Comparison of ENCODE assay signal across 18 cellular contexts in genomic region chr6:150236544-150236943, GRCh38.
DNase-seq lines count a peak whose midpoint lies in the region; ATAC-seq and TF ChIP-seq lines count a peak whose summit lies in the region.
"Had no signal": no experiment of that assay in that cellular context is flagged by ENCODE, and none has a peak within 500 bp of the region (broad histone marks: within the 10 kb centered on the region; RNA-seq: fewer than 3 reads in every experiment).

No MANE protein-coding gene starts in this region.

- H3K4me1 ChIP-seq in GM23338 (ENCODE audit: insufficient read depth) (no peaks in the 10 kb centered on the region), body of pancreas (peaks cover 8% of the 10 kb centered on the region), left lung (peaks cover 13 to 16% of the 10 kb centered on the region in 2 donors)
- H3K4me1 ChIP-seq: Peyer's patch had no signal

- no peak overlapping the region for H2AFZ ChIP-seq in GM23338

- H3K4me3 ChIP-seq in GM23338: no peak overlapping the region
- no peak overlapping the region for H3K4me3 ChIP-seq in body of pancreas
- no peak overlapping the region for H3K4me3 ChIP-seq in left lung
- H3K4me3 ChIP-seq: Peyer's patch had no signal

- H3K79me2 ChIP-seq in GM23338 (replicated peaks; ENCODE audit: insufficient read depth): no peaks in the 10 kb centered on the region

- H3F3A ChIP-seq in GM23338 (replicated peaks; ENCODE audit: low read depth): no peaks in the 10 kb centered on the region

- ATAC-seq in GM23338: no peak; the same call in 2 of the 3 replicates
- peak; percentile 62 for ATAC-seq in body of pancreas
- ATAC-seq in left lung: peak; percentile 92
- no peak for ATAC-seq in stimulated activated naive B cell treated with anti-CD40 and anti-IgM and Interleukin-4, amounts not matched to agents 10 μg/mL and 1 μg/mL and 100 μg/mL, for 72 hours (replicated peaks)
- no peak for ATAC-seq in HG03520 (IDR thresholded peaks at IDR 0.05; ENCODE audit: unreplicated experiment)
- ATAC-seq: CD8-positive, alpha-beta T cell had no signal

- H3K27me3 Mint-ChIP-seq in GM23338 (ENCODE audit: insufficient read depth, low read depth, poor library complexity): peaks cover 5% of the 10 kb centered on the region
- peaks cover 9 to 14% of the 10 kb centered on the region in 2 donors for H3K27me3 Mint-ChIP-seq in stimulated activated naive B cell treated with anti-CD40 and anti-IgM and Interleukin-4, amounts not matched to agents 10 μg/mL and 1 μg/mL and 100 μg/mL, for 72 hours

- H3K4me3 Mint-ChIP-seq in GM23338: no peak overlapping the region
- no peak overlapping the region for H3K4me3 Mint-ChIP-seq in stimulated activated naive B cell treated with anti-CD40 and anti-IgM and Interleukin-4, amounts not matched to agents 10 μg/mL and 1 μg/mL and 100 μg/mL, for 72 hours
- H3K4me3 Mint-ChIP-seq: B cell; CD8-positive, alpha-beta T cell had no signal

- no peaks in the 10 kb centered on the region for H3K36me3 Mint-ChIP-seq in GM23338 (ENCODE audit: low read depth)
- H3K36me3 Mint-ChIP-seq in stimulated activated naive B cell treated with anti-CD40 and anti-IgM and Interleukin-4, amounts not matched to agents 10 μg/mL and 1 μg/mL and 100 μg/mL, for 72 hours: peaks cover 3 to 8% of the 10 kb centered on the region in 2 donors
- H3K36me3 Mint-ChIP-seq: CD8-positive, alpha-beta T cell had no signal

- H3K27ac Mint-ChIP-seq in GM23338: no peak overlapping the region
- peak overlapping the region; percentile 77 for H3K27ac Mint-ChIP-seq in stimulated activated naive B cell treated with anti-CD40 and anti-IgM and Interleukin-4, amounts not matched to agents 10 μg/mL and 1 μg/mL and 100 μg/mL, for 72 hours
- H3K27ac Mint-ChIP-seq: B cell; CD8-positive, alpha-beta T cell had no signal

- H3K36me3 ChIP-seq in GM23338 (ENCODE audit: insufficient read depth) (no peaks in the 10 kb centered on the region), body of pancreas (replicated peaks in 1 of 2; ENCODE audit: insufficient read depth in 1 of 2, low read depth in 2 of 2) (no peaks in the 10 kb centered on the region), left lung (no peaks in the 10 kb centered on the region)
- H3K36me3 ChIP-seq: Peyer's patch had no signal

- no peaks in the 10 kb centered on the region; the same call in 1 of the 2 replicates for H4K20me1 ChIP-seq in GM23338 (replicated peaks; ENCODE audit: insufficient read depth)

- H3K9me2 ChIP-seq in GM23338 (ENCODE audit: insufficient read depth): 0 out of 2 replicates have a peak, but pooled peaks cover 7% of the 10 kb centered on the region

- H3K4me2 ChIP-seq in GM23338: no peak overlapping the region

- DNase-seq in GM23338 (ENCODE audit: low spot score) (peak; percentile 13), body of pancreas (peak; percentile 47 to 67 (median 50)), left lung (peak; percentile 80 to 82), NCI-H446 treated with DMSO at 0.1 percent for 48 hours (lab: John Stamatoyannopoulos, UW) (no peak)
- no peak for DNase-seq in stimulated activated naive B cell treated with anti-CD40 and anti-IgM and Interleukin-4, amounts not matched to agents 10 μg/mL and 1 μg/mL and 100 μg/mL, for 72 hours
- DNase-seq in activated CD4-positive, alpha-beta T cell treated with anti-CD3 and anti-CD28 coated beads for 1 hour: no peak
- DNase-seq: CD8-positive, alpha-beta T cell; DMS 273 treated with DMSO at 0.1 percent for 48 hours; H7; KBM-7; NCI-H1092; NCI-H187; NCI-H2171 treated with DMSO at 0.1 percent for 48 hours; NCI-H510A; Peyer's patch; SIG-M5 had no signal

- H3K4me1 Mint-ChIP-seq in GM23338: peaks cover 3% of the 10 kb centered on the region; the same call in 1 of the 3 replicates
- H3K4me1 Mint-ChIP-seq in stimulated activated naive B cell treated with anti-CD40 and anti-IgM and Interleukin-4, amounts not matched to agents 10 μg/mL and 1 μg/mL and 100 μg/mL, for 72 hours: peaks cover 5 to 8% of the 10 kb centered on the region in 2 donors

- no peak overlapping the region for H3K27ac ChIP-seq in GM23338 (ENCODE audit: low read depth)
- no peak overlapping the region for H3K27ac ChIP-seq in body of pancreas
- H3K27ac ChIP-seq in left lung: no peak overlapping the region
- H3K27ac ChIP-seq: Peyer's patch had no signal

- no peak for TF ChIP-seq CTCF in GM23338 (conservative IDR thresholded peaks at IDR 0.05; ENCODE audit: low read depth in 2 of 2)
- TF ChIP-seq CTCF in body of pancreas (IDR thresholded peaks at IDR 0.05): no peak
- no peak for TF ChIP-seq CTCF in left lung (IDR thresholded peaks at IDR 0.05)

- no peaks in the 10 kb centered on the region for H3K9me3 ChIP-seq in body of pancreas
- H3K9me3 ChIP-seq in left lung: no peaks in the 10 kb centered on the region
- H3K9me3 ChIP-seq: Peyer's patch had no signal

- no peak for TF ChIP-seq POLR2A in body of pancreas (IDR thresholded peaks at IDR 0.05)

- intact Hi-C loops in body of pancreas (cut with DNase I): no loop called here
- intact Hi-C loops in left lung (cut with DNase I): no loop called here

- WGBS in body of pancreas, 2 donors: 34 to 57% methylated on average over 8 to 9 of the region's 9 CpGs

- H3K9me3 Mint-ChIP-seq in GM23338: peaks cover 3% of the 10 kb centered on the region; the same call in 1 of the 3 replicates
- H3K9me3 Mint-ChIP-seq in stimulated activated naive B cell treated with anti-CD40 and anti-IgM and Interleukin-4, amounts not matched to agents 10 μg/mL and 1 μg/mL and 100 μg/mL, for 72 hours: peaks cover 0 to 4% of the 10 kb centered on the region in 2 donors

- no peaks in the 10 kb centered on the region for H3K27me3 ChIP-seq in GM23338 (ENCODE audit: insufficient read depth)
- no peaks in the 10 kb centered on the region for H3K27me3 ChIP-seq in body of pancreas
- no peaks in the 10 kb centered on the region for H3K27me3 ChIP-seq in left lung
- H3K27me3 ChIP-seq: Peyer's patch had no signal

TF ChIP-seq in GM23338, 12 proteins besides CTCF, POLR2A, EP300 and RAD21 (continues in another document):
- no peak for TF ChIP-seq REST (IDR thresholded peaks at IDR 0.05; ENCODE audit: unreplicated experiment)
- no peak for TF ChIP-seq ZNF331 (CRISPR knock-in tag; IDR thresholded peaks at IDR 0.05; ENCODE audit: low read depth)
- TF ChIP-seq ETS1 (IDR thresholded peaks at IDR 0.05): no peak
- TF ChIP-seq JUNB (IDR thresholded peaks at IDR 0.05; ENCODE audit: unreplicated experiment): no peak
- no peak for TF ChIP-seq EZH2 (IDR thresholded peaks at IDR 0.05; ENCODE audit: low read depth, unreplicated experiment)
- no peak for TF ChIP-seq ZNF114 (CRISPR knock-in tag; IDR thresholded peaks at IDR 0.05)

Comparison
In these comparisons a context has a peak if more than half of its experiments do, and no peak if none do; other contexts are left out.
1. ATAC-seq: peak in body of pancreas (single experiment) and left lung (single experiment); none in GM23338 (single experiment), stimulated activated naive B cell treated with anti-CD40 and anti-IgM and Interleukin-4, amounts not matched to agents 10 μg/mL and 1 μg/mL and 100 μg/mL, for 72 hours (0 of 2) and HG03520 (single experiment).
2. DNase-seq: peak in GM23338 (single experiment), body of pancreas (4 of 4) and left lung (2 of 2); none in stimulated activated naive B cell treated with anti-CD40 and anti-IgM and Interleukin-4, amounts not matched to agents 10 μg/mL and 1 μg/mL and 100 μg/mL, for 72 hours (single experiment), NCI-H446 treated with DMSO at 0.1 percent for 48 hours (single experiment) and activated CD4-positive, alpha-beta T cell treated with anti-CD3 and anti-CD28 coated beads for 1 hour (single experiment).